Comparison of ENCODE assay signal across 8 cellular contexts in genomic region chr7:85554294-85554877, GRCh38.
A peak's percentile ranks its signal among the peaks of the same experiment; 100 is the strongest.
DNase-seq lines count a peak whose midpoint lies in the region; ATAC-seq, FAIRE-seq and TF ChIP-seq lines count a peak whose summit lies in the region.

No MANE protein-coding gene starts in this region.

- H3K36me3 ChIP-seq in astrocyte (ENCODE audit: insufficient read depth, low read length) = no peaks in the 10 kb centered on the region

- no peaks in the 10 kb centered on the region for H4K20me1 ChIP-seq in astrocyte (ENCODE audit: insufficient read depth, low read length)

- no peak overlapping the region for H2AFZ ChIP-seq in astrocyte (ENCODE audit: low read depth, low read length)

- no peaks in the 10 kb centered on the region for H3K4me1 ChIP-seq in astrocyte (ENCODE audit: insufficient read depth, low read length)

- H3K4me1 Mint-ChIP-seq in astrocyte (ENCODE audit: low read depth, unreplicated experiment) = peaks cover 6% of the 10 kb centered on the region
- peaks cover 6% of the 10 kb centered on the region for H3K4me1 Mint-ChIP-seq in type B pancreatic cell (ENCODE audit: unreplicated experiment)

- no peaks in the 10 kb centered on the region for H3K79me2 ChIP-seq in astrocyte (ENCODE audit: insufficient read depth, low read length)

- peak; percentile 55 for FAIRE-seq in astrocyte (lab: Jason Lieb, UNC)
- FAIRE-seq in islet of Langerhans (lab: Jason Lieb, UNC) = peak; percentile 99

- H3K27ac Mint-ChIP-seq in astrocyte (ENCODE audit: unreplicated experiment) (no peak overlapping the region), type B pancreatic cell (no peak overlapping the region)

- H3K9me3 ChIP-seq in astrocyte (ENCODE audit: insufficient read depth, low read depth, low read length) = no peaks in the 10 kb centered on the region

- H3K4me3 ChIP-seq in astrocyte (ENCODE audit: insufficient read depth, low read depth, low read length) = no peak overlapping the region

- H3K27me3 Mint-ChIP-seq in astrocyte (ENCODE audit: low read depth, unreplicated experiment) (no peaks in the 10 kb centered on the region), type B pancreatic cell (no peaks in the 10 kb centered on the region)

- peak; percentile 84 for DNase-seq in Caki2 (ENCODE audit: low read depth)
- peak; percentile 43 for DNase-seq in NCI-H2227 (lab: John Stamatoyannopoulos, UW; ENCODE audit: unreplicated experiment)
- DNase-seq in astrocyte (ENCODE audit: low read depth) = peak; percentile 67
- no peak for DNase-seq in type B pancreatic cell (ENCODE audit: extremely low spot score, unreplicated experiment)
- no peak for DNase-seq in activated CD4-positive, CD25-positive, alpha-beta regulatory T cell (lab: John Stamatoyannopoulos, UW)

- peak; percentile 79 for TF ChIP-seq CTCF in astrocyte (IDR thresholded peaks at IDR 0.05; ENCODE audit: insufficient read depth, low read depth, low read length)
- peak; percentile 90 for TF ChIP-seq CTCF in type B pancreatic cell (conservative IDR thresholded peaks at IDR 0.05)

- H3K27me3 ChIP-seq in astrocyte (ENCODE audit: insufficient read depth, low read length) = no peaks in the 10 kb centered on the region

- H3K4me2 ChIP-seq in astrocyte (ENCODE audit: low read length) = no peak overlapping the region

- H3K4me3 Mint-ChIP-seq in astrocyte (ENCODE audit: unreplicated experiment) (no peak overlapping the region), type B pancreatic cell (no peak overlapping the region)

- ATAC-seq in GM18907 (IDR thresholded peaks at IDR 0.05; ENCODE audit: unreplicated experiment) (peak; percentile 89), HG03135 (IDR thresholded peaks at IDR 0.05; ENCODE audit: unreplicated experiment) (peak; percentile 76)

- no peak overlapping the region for H3K9ac ChIP-seq in astrocyte (ENCODE audit: low read length)

- in situ Hi-C loops in Caki2 (cut with HindIII; ENCODE audit: low pct_unique_long_range_greater_than_20kb, low sequenced_read_pairs) = no loop called here

- H3K9me3 Mint-ChIP-seq in astrocyte (ENCODE audit: unreplicated experiment) (no peaks in the 10 kb centered on the region), type B pancreatic cell (no peaks in the 10 kb centered on the region)

- H3K36me3 Mint-ChIP-seq in astrocyte (ENCODE audit: low read depth, unreplicated experiment) = no peaks in the 10 kb centered on the region
- H3K36me3 Mint-ChIP-seq in type B pancreatic cell = peaks cover 3% of the 10 kb centered on the region

- no peak overlapping the region for H3K27ac ChIP-seq in astrocyte (ENCODE audit: low read depth, low read length)

Comparison
In these comparisons a context has a peak if more than half of its experiments do, and no peak if none do; other contexts are left out.
1. DNase-seq: peak in Caki2 (single experiment), NCI-H2227 (single experiment) and astrocyte (single experiment); none in type B pancreatic cell (single experiment) and activated CD4-positive, CD25-positive, alpha-beta regulatory T cell (0 of 4).